ENCODE assay signal across 10 cellular contexts in the genomic region with DNA sequence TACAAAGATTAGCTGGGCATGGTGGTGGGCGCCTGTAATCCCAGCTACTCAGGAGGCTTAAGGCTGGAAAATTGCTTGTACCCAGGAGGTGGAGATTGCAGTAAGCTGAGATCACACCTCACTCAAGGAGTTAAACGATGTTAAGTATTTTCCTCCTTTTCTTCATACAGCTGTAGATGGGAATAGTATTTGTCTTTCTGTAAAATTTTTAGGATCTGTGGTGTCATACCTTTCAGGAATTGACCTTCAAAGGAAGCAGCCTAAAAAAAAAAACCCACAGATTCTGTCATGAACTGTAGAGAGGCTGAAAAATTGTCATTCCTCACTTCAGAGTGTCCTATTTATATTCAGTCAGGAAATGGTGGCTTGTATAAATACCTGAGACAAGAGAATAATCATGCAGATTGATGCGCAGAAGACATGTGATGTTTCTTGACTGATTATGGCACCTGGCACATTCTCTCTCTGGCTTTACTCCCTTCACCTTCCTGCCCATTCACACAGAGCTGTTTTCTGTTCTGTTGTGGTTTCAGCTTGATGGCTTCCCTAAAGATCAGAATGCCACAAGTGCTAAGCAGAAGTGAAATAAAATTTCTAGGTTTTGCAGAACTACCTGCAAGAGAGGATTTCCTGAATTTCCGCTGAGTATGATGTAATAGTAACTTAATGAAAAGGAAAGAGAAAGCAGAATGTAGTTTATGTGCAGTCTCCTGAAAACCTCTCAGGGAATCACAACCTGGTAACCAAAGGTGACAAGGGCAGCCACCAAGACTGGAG. TPM values are rescaled to one million over a fixed set of nuclear protein-coding genes. Genes with fewer than 3 reads are reported as not detected.
DNase-seq lines count a peak whose midpoint lies in the region; ATAC-seq, FAIRE-seq and TF ChIP-seq lines count a peak whose summit lies in the region.
"Had no signal": no experiment of that assay in that cellular context is flagged by ENCODE, and none has a peak within 500 bp of the region (broad histone marks: within the 10 kb centered on the region; RNA-seq: fewer than 3 reads in every experiment).

No MANE protein-coding gene starts in this region.

- no peaks in the 10 kb centered on the region for H3K9me2 ChIP-seq in PC-9 (ENCODE audit: insufficient read depth)
- no peaks in the 10 kb centered on the region for H3K9me2 ChIP-seq in PC-3 (replicated peaks; ENCODE audit: low read length)

- no peaks in the 10 kb centered on the region for H3K27me3 ChIP-seq in PC-9 (ENCODE audit: insufficient read depth, low read depth)
- H3K27me3 ChIP-seq in PC-3 (ENCODE audit: low read length), result no peaks in the 10 kb centered on the region

- peak; percentile 26 for DNase-seq in GM18507 (ENCODE audit: extremely low spot score, insufficient read length, low read depth)
- DNase-seq in central memory CD4-positive, alpha-beta T cell, result peak; percentile 76
- no peak for DNase-seq in PC-9
- DNase-seq in PC-3, result no peak
- no peak for DNase-seq in DMS53 treated with DMSO at 0.1 percent for 48 hours (lab: John Stamatoyannopoulos, UW; ENCODE audit: unreplicated experiment)
- DNase-seq in foreskin fibroblast, result no peak

- H4K20me1 ChIP-seq in PC-9 (ENCODE audit: insufficient read depth), result no peaks in the 10 kb centered on the region
- H4K20me1 ChIP-seq in PC-3 (ENCODE audit: low read length), result no peaks in the 10 kb centered on the region

- POLR2A ChIA-PET in PC-9 (lab: Charles Lee; ENCODE audit: unreplicated experiment) (interaction anchor here (0.5 kb wide), 1 partner anchor 245 kb away, joined by 6 read pairs; no protein-coding TSS in a partner anchor), PC-3 (lab: Charles Lee; ENCODE audit: unreplicated experiment) (no interaction called here)

- H3F3A ChIP-seq in PC-9 (ENCODE audit: insufficient read depth, low read depth), result no peaks in the 10 kb centered on the region
- H3F3A ChIP-seq in PC-3 (ENCODE audit: low read length, unreplicated experiment), result no peaks in the 10 kb centered on the region

- no peak overlapping the region for H3K9ac ChIP-seq in PC-3 (ENCODE audit: low read length)

- H3K4me1 ChIP-seq in PC-9 (replicated peaks; ENCODE audit: insufficient read depth) (no peaks in the 10 kb centered on the region), PC-3 (ENCODE audit: insufficient read depth, low read length) (no peaks in the 10 kb centered on the region)

- no peak overlapping the region for H3K4me2 ChIP-seq in PC-9
- no peak overlapping the region for H3K4me2 ChIP-seq in PC-3 (ENCODE audit: low read length)

- peak; percentile 94 for FAIRE-seq in GM18507 (lab: Jason Lieb, UNC)

- CTCF ChIA-PET in PC-9 (lab: Charles Lee) (no interaction called here), PC-3 (lab: Charles Lee) (no interaction called here)

- H3K36me3 ChIP-seq in PC-9 (ENCODE audit: low read depth) (no peaks in the 10 kb centered on the region), PC-3 (ENCODE audit: low read depth, low read length) (no peaks in the 10 kb centered on the region)

- TF ChIP-seq CTCF in PC-9 (conservative IDR thresholded peaks at IDR 0.05) (no peak), PC-3 (conservative IDR thresholded peaks at IDR 0.05; ENCODE audit: low read depth, low read length) (no peak), foreskin fibroblast (IDR thresholded peaks at IDR 0.05; ENCODE audit: low read depth, low read length) (no peak)

- intact Hi-C loops in PC-9 (cut with micrococcal nuclease; ENCODE audit: unreplicated experiment), result no loop called here
- intact Hi-C loops in PC-3 (cut with micrococcal nuclease), result no loop called here

- H2AFZ ChIP-seq in PC-9 (no peak overlapping the region), PC-3 (ENCODE audit: low read length) (no peak overlapping the region)

- H3K79me2 ChIP-seq in PC-9 (ENCODE audit: low read depth) (no peaks in the 10 kb centered on the region), PC-3 (ENCODE audit: low read length) (no peaks in the 10 kb centered on the region)

- no peak overlapping the region for H3K27ac ChIP-seq in PC-9
- no peak overlapping the region for H3K27ac ChIP-seq in PC-3 (ENCODE audit: low read length)
- H3K27ac ChIP-seq: skin epidermis had no signal

- BruUV-seq in PC-9 (replicated peaks; lab: Mats Ljungman, UMichigan) (no TSS peak), PC-3 (replicated peaks; lab: Mats Ljungman, UMichigan) (no TSS peak)

- ATAC-seq in GM21515 (IDR thresholded peaks at IDR 0.05; ENCODE audit: unreplicated experiment), result peak; percentile 91
- ATAC-seq in HG03442 (IDR thresholded peaks at IDR 0.05; ENCODE audit: unreplicated experiment), result peak; percentile 86
- ATAC-seq in PC-3, result no peak
- ATAC-seq: Panc1 had no signal

- H3K4me3 ChIP-seq in PC-9, result no peak overlapping the region
- no peak overlapping the region for H3K4me3 ChIP-seq in PC-3 (ENCODE audit: low read length)
- no peak overlapping the region for H3K4me3 ChIP-seq in foreskin fibroblast (ENCODE audit: low read depth in 1 of 2, low read length in 2 of 2)
- H3K4me3 ChIP-seq: skin epidermis had no signal

- no peaks in the 10 kb centered on the region for H3K9me3 ChIP-seq in PC-9 (ENCODE audit: insufficient read depth, low read depth)
- no peaks in the 10 kb centered on the region for H3K9me3 ChIP-seq in PC-3 (ENCODE audit: low read length)

RNA-seq across cellular contexts. Expression of gene IFNA1, which starts 3.8 kb away (rescaled TPM):
- not detected in 2 replicates for total RNA-seq in PC-9 (2021)
- not detected in 2 replicates for total RNA-seq in PC-3 (2014; rRNA removed)

RNA-seq across cellular contexts. Expression of gene IFNA8, which starts 35.1 kb away (rescaled TPM):
- not detected in 2 replicates for total RNA-seq in PC-9 (2021)
- not detected in 2 replicates for total RNA-seq in PC-3 (2014; rRNA removed)

RNA-seq across cellular contexts. Expression of gene IFNE, which starts 38.1 kb away (rescaled TPM):
- total RNA-seq in PC-9 (2021), result 3.5 and 4.7 TPM in 2 replicates
- total RNA-seq in PC-3 (2014; rRNA removed), result 0.33 and 1.6 TPM in 2 replicates

RNA-seq across cellular contexts. Expression of gene IFNA2, which starts 58.8 kb away (rescaled TPM):
- total RNA-seq in PC-9 (2021) (not detected in 2 replicates), PC-3 (2014; rRNA removed) (not detected in 2 replicates)

Comparison
In these comparisons a context has a peak if more than half of its experiments do, and no peak if none do; other contexts are left out.
1. DNase-seq: peak in GM18507 (single experiment) and central memory CD4-positive, alpha-beta T cell (single experiment); none in PC-9 (0 of 2), PC-3 (single experiment), DMS53 treated with DMSO at 0.1 percent for 48 hours (single experiment) and foreskin fibroblast (0 of 2).